In genomic region chrX:151370906-151371305, GRCh38 we compare ENCODE assay signal across 12 cellular contexts. TPM values are rescaled to one million over a fixed set of nuclear protein-coding genes. Genes with fewer than 3 reads are reported as not detected.
DNase-seq lines count a peak whose midpoint lies in the region; ATAC-seq, FAIRE-seq and TF ChIP-seq lines count a peak whose summit lies in the region.
"Had no signal": no experiment of that assay in that cellular context is flagged by ENCODE, and none has a peak within 500 bp of the region (broad histone marks: within the 10 kb centered on the region; RNA-seq: fewer than 3 reads in every experiment).

No MANE protein-coding gene starts in this region.

- no peak overlapping the region for H2BK5ac ChIP-seq in IMR-90 (ENCODE audit: low read depth, low read length, poor library complexity, severe bottlenecking)
- H2BK5ac ChIP-seq in H1 (ENCODE audit: low read depth, low read length) = no peak overlapping the region

- no peak overlapping the region for H3K14ac ChIP-seq in IMR-90 (replicated peaks; ENCODE audit: low read depth, low read length)
- no peak overlapping the region for H3K14ac ChIP-seq in H1 (ENCODE audit: insufficient read length)

- H3K4me2 ChIP-seq in IMR-90 (ENCODE audit: low read depth, low read length) = no peak overlapping the region; the same call in 1 of the 2 replicates
- peak overlapping the region in 1 of 2 experiments; percentile 42; a peak in 3 of 4 replicates for H3K4me2 ChIP-seq in H1 (ENCODE audit: insufficient read depth in 1 of 2, low read depth in 2 of 2, low read length in 2 of 2)

- H2AK5ac ChIP-seq in IMR-90 (ENCODE audit: low read depth, low read length) = no peak overlapping the region
- no peak overlapping the region for H2AK5ac ChIP-seq in H1 (ENCODE audit: low read depth, low read length)

- H3K4ac ChIP-seq in IMR-90 (ENCODE audit: low read depth, low read length) (no peak overlapping the region), H1 (replicated peaks; ENCODE audit: insufficient read length, low read depth, low read length) (no peak overlapping the region)

- TF ChIP-seq POLR2A in IMR-90 (IDR thresholded peaks at IDR 0.05; ENCODE audit: low read depth, low read length) (no peak), H1 (IDR thresholded peaks at IDR 0.05; ENCODE audit: control extremely low read depth in 1 of 2, low read depth in 2 of 2, low read length in 2 of 2) (no peak)

- POLR2A ChIA-PET in IMR-90 (lab: Charles Lee; ENCODE audit: unreplicated experiment) (no interaction called here), H1 (lab: Charles Lee; ENCODE audit: partially characterized antibody) (no interaction called here)

- no peaks in the 10 kb centered on the region for H3K23me2 ChIP-seq in H1 (ENCODE audit: low read depth, low read length)

- ATAC-seq in IMR-90 (ENCODE audit: low read depth) = no peak
- ATAC-seq in GM21515 (IDR thresholded peaks at IDR 0.05; ENCODE audit: unreplicated experiment) = no peak

- no peak overlapping the region for H2BK15ac ChIP-seq in IMR-90 (ENCODE audit: low read depth, low read length)
- no peak overlapping the region for H2BK15ac ChIP-seq in H1 (ENCODE audit: low read length)

- H3K79me1 ChIP-seq in IMR-90 (ENCODE audit: low read depth in 1 of 2, low read length in 2 of 2) (no peaks in the 10 kb centered on the region), H1 (ENCODE audit: low read depth, low read length) (no peaks in the 10 kb centered on the region)

- H3K36me3 ChIP-seq in left ventricle myocardium inferior (no peaks in the 10 kb centered on the region), right atrium auricular region (no peaks in the 10 kb centered on the region), IMR-90 (ENCODE audit: control insufficient read depth, insufficient read depth, low read length) (no peaks in the 10 kb centered on the region), H1 (ENCODE audit: control insufficient read depth in 2 of 4, insufficient read depth in 4 of 4, low read length in 3 of 4) (no peaks in the 10 kb centered on the region)

- DNase-seq in left ventricle myocardium inferior (no peak), right atrium auricular region (ENCODE audit: low spot score) (no peak), IMR-90 (no peak), H1 (ENCODE audit: low read depth in 1 of 2, low spot score in 2 of 2) (peak in 1 of 2 experiments; percentile 63), retinal pigment epithelial cell (ENCODE audit: low read depth) (peak; percentile 2), HK-2 (ENCODE audit: unreplicated experiment) (no peak)
- DNase-seq in activated CD8-positive, alpha-beta memory T cell treated with anti-CD3 and anti-CD28 coated beads for 24 hours = no peak
- DNase-seq: activated CD4-positive, alpha-beta T cell treated with anti-CD3 and anti-CD28 coated beads for 4 hours; DMS79 treated with DMSO at 0.1 percent for 48 hours; NCI-H2171 had no signal

- no CpG with 5 or more reads among the region's 21 CpGs for WGBS in IMR-90 (ENCODE audit: extremely low coverage in 2 of 2, insufficient read length in 1 of 2), 2 experiments
- WGBS in H1 (ENCODE audit: extremely low coverage in 1 of 2, insufficient coverage in 1 of 2, insufficient read length in 1 of 2, insufficient replicate concordance in 2 of 2, low coverage in 1 of 2, low lambda C conversion rate in 2 of 2, missing lambda C conversion rate in 1 of 2), 2 experiments = 33% methylated on average over 15 of the region's 21 CpGs; no CpG with 5 or more reads in 1 of the 2 experiments

- no peak overlapping the region for H2BK12ac ChIP-seq in H1 (ENCODE audit: low read depth, low read length)

- no peak overlapping the region for H2BK120ac ChIP-seq in IMR-90 (ENCODE audit: low read depth, low read length)
- no peak overlapping the region for H2BK120ac ChIP-seq in H1 (replicated peaks; ENCODE audit: low read depth, low read length)

- H3K27me3 ChIP-seq in left ventricle myocardium inferior (ENCODE audit: low read depth) = peaks cover 14% of the 10 kb centered on the region
- H3K27me3 ChIP-seq in right atrium auricular region = no peaks in the 10 kb centered on the region
- no peaks in the 10 kb centered on the region for H3K27me3 ChIP-seq in IMR-90 (ENCODE audit: control insufficient read depth, insufficient read depth, low read length)
- no peaks in the 10 kb centered on the region; a peak in 1 of 7 replicates for H3K27me3 ChIP-seq in H1 (replicated peaks in 1 of 4; ENCODE audit: control insufficient read depth in 3 of 4, extremely low read depth in 1 of 4, insufficient read depth in 3 of 4, low read length in 3 of 4)

- no peaks in the 10 kb centered on the region for H3K79me2 ChIP-seq in H1 (ENCODE audit: control insufficient read depth in 1 of 2, insufficient read depth in 2 of 2, low read length in 2 of 2)
- H3K79me2 ChIP-seq: parathyroid adenoma had no signal

- dilution Hi-C loops in IMR-90 (cut with HindIII; ENCODE audit: low sequenced_read_pairs, unreplicated experiment) = no loop called here

- no TSS peak for BruUV-seq in IMR-90 (replicated peaks; lab: Mats Ljungman, UMichigan)

- TF ChIP-seq CTCF in left ventricle myocardium inferior (IDR thresholded peaks at IDR 0.05; ENCODE audit: borderline replicate concordance) = peak; percentile 9
- no peak for TF ChIP-seq CTCF in right atrium auricular region (IDR thresholded peaks at IDR 0.05)
- no peak for TF ChIP-seq CTCF in IMR-90 (conservative IDR thresholded peaks at IDR 0.05; ENCODE audit: low read depth, low read length)
- peak in 2 of 3 experiments; percentile 6 to 13; a peak in 2 of 4 replicates for TF ChIP-seq CTCF in H1 (IDR thresholded peaks at IDR 0.05; ENCODE audit: control extremely low read depth in 1 of 3, insufficient read depth in 1 of 3, low read depth in 1 of 3, low read length in 3 of 3)
- no peak for TF ChIP-seq CTCF in retinal pigment epithelial cell (conservative IDR thresholded peaks at IDR 0.05; ENCODE audit: low read depth, low read length)

- H3K18ac ChIP-seq in IMR-90 (ENCODE audit: low read depth, low read length) = no peak overlapping the region
- no peak overlapping the region for H3K18ac ChIP-seq in H1 (ENCODE audit: extremely low read depth, low read length)

- H4K91ac ChIP-seq in IMR-90 (ENCODE audit: insufficient read depth, low read depth, low read length) (no peak overlapping the region), H1 (replicated peaks; ENCODE audit: insufficient read length, low read length) (no peak overlapping the region)

- intact Hi-C loops in left ventricle myocardium inferior (cut with micrococcal nuclease) = no loop called here
- intact Hi-C loops in IMR-90 (cut with micrococcal nuclease) = no loop called here

- TF ChIP-seq EP300 in H1 (IDR thresholded peaks at IDR 0.05; ENCODE audit: borderline replicate concordance in 1 of 2, low read depth in 2 of 2, low read length in 2 of 2) = no peak

- H4K20me1 ChIP-seq in IMR-90 (ENCODE audit: insufficient read depth, low read length) (no peaks in the 10 kb centered on the region), H1 (replicated peaks in 1 of 2; ENCODE audit: control insufficient read depth in 1 of 2, insufficient read depth in 2 of 2, low read length in 2 of 2) (no peaks in the 10 kb centered on the region)

- H3K4me3 ChIP-seq in left ventricle myocardium inferior (no peak overlapping the region), right atrium auricular region (no peak overlapping the region), IMR-90 (ENCODE audit: insufficient read depth, low read depth, low read length) (no peak overlapping the region), H1 (ENCODE audit: extremely low read depth in 1 of 4, insufficient read depth in 2 of 4, low read depth in 3 of 4, low read length in 4 of 4) (no peak overlapping the region), retinal pigment epithelial cell (ENCODE audit: low read length) (no peak overlapping the region)

- H4K5ac ChIP-seq in IMR-90 (ENCODE audit: low read depth, low read length) (no peak overlapping the region), H1 (ENCODE audit: insufficient read length, low read depth, low read length) (no peak overlapping the region)

- H2AK9ac ChIP-seq in IMR-90 (replicated peaks; ENCODE audit: low read depth, low read length, poor library complexity) = no peak overlapping the region

- no peaks in the 10 kb centered on the region for H3K9me3 ChIP-seq in left ventricle myocardium inferior (replicated peaks)
- H3K9me3 ChIP-seq in right atrium auricular region = no peaks in the 10 kb centered on the region
- H3K9me3 ChIP-seq in IMR-90 (ENCODE audit: control insufficient read depth, insufficient read depth, low read length) = no peaks in the 10 kb centered on the region
- no peaks in the 10 kb centered on the region for H3K9me3 ChIP-seq in H1 (ENCODE audit: insufficient read depth in 2 of 2, low read depth in 1 of 2, low read length in 1 of 2)

- TF ChIP-seq RAD21 in IMR-90 (IDR thresholded peaks at IDR 0.05; ENCODE audit: low read length) = no peak
- TF ChIP-seq RAD21 in H1 (IDR thresholded peaks at IDR 0.05 in 1 of 2, conservative IDR thresholded peaks at IDR 0.05 in 1 of 2; ENCODE audit: low read depth in 2 of 2, low read length in 2 of 2) = peak in 1 of 2 experiments; percentile 27; a peak in 1 of 4 replicates

- H3K23ac ChIP-seq in IMR-90 (ENCODE audit: low read depth, low read length) (no peak overlapping the region), H1 (ENCODE audit: insufficient read length) (no peak overlapping the region)

- CTCF ChIA-PET in IMR-90 (lab: Yijun Ruan, JAX) = no interaction called here
- CTCF ChIA-PET in H1 (lab: Charles Lee; ENCODE audit: partially characterized antibody) = no interaction called here

- H2AFZ ChIP-seq in IMR-90 (replicated peaks; ENCODE audit: low read length, poor library complexity) = peak overlapping the region; percentile 43
- H2AFZ ChIP-seq in H1 (ENCODE audit: low read length) = no peak overlapping the region; the same call in 1 of the 2 replicates
- H2AFZ ChIP-seq: parathyroid adenoma had no signal

- no peaks in the 10 kb centered on the region for H3K9me1 ChIP-seq in IMR-90 (ENCODE audit: insufficient read depth, low read length)

- H2BK20ac ChIP-seq in IMR-90 (ENCODE audit: low read depth, low read length) = no peak overlapping the region
- no peak overlapping the region for H2BK20ac ChIP-seq in H1 (ENCODE audit: low read length)

- in situ Hi-C loops in IMR-90 (cut with MboI; ENCODE audit: low sequenced_read_pairs) = no loop called here

- no peak overlapping the region for H3K9ac ChIP-seq in IMR-90 (ENCODE audit: low read depth, low read length)
- H3K9ac ChIP-seq in H1 (replicated peaks in 1 of 4; ENCODE audit: extremely low read depth in 1 of 4, low read depth in 3 of 4, low read length in 3 of 4) = no peak overlapping the region
- H3K9ac ChIP-seq: parathyroid adenoma had no signal

- no peaks in the 10 kb centered on the region for H3K4me1 ChIP-seq in left ventricle myocardium inferior
- no peaks in the 10 kb centered on the region for H3K4me1 ChIP-seq in right atrium auricular region
- H3K4me1 ChIP-seq in IMR-90 (ENCODE audit: control insufficient read depth, insufficient read depth, low read length) = no peaks in the 10 kb centered on the region
- no peaks in the 10 kb centered on the region for H3K4me1 ChIP-seq in H1 (replicated peaks in 1 of 4; ENCODE audit: control insufficient read depth in 3 of 4, insufficient read depth in 4 of 4, low read length in 3 of 4)
- H3K4me1 ChIP-seq: parathyroid adenoma had no signal

- FAIRE-seq in H1 (lab: Jason Lieb, UNC) = peak; percentile 50

- H3K56ac ChIP-seq in IMR-90 (ENCODE audit: extremely low read depth, insufficient read depth, low read length) (no peak overlapping the region), H1 (replicated peaks; ENCODE audit: insufficient read length, low read depth, low read length) (no peak overlapping the region)

- H3K27ac ChIP-seq in left ventricle myocardium inferior (replicated peaks) (no peak overlapping the region), right atrium auricular region (no peak overlapping the region), IMR-90 (ENCODE audit: insufficient read depth, low read length) (no peak overlapping the region), H1 (ENCODE audit: low read depth, low read length) (no peak overlapping the region)
- H3K27ac ChIP-seq: parathyroid adenoma had no signal

- H4K8ac ChIP-seq in IMR-90 (ENCODE audit: low read depth in 2 of 2, low read length in 2 of 2) (no peak overlapping the region), H1 (ENCODE audit: extremely low read depth, insufficient read depth, low read length) (no peak overlapping the region)

RNA-seq across cellular contexts. Expression of gene VMA21, which starts 26.1 kb away (rescaled TPM):
- total RNA-seq in left ventricle myocardium inferior = 26.0 TPM
- 10 to 100 TPM; 18.5 to 19.4 TPM for total RNA-seq in right atrium auricular region
- total RNA-seq in IMR-90 (2012; rRNA removed) = 28.5 and 49.4 TPM in 2 replicates
- polyA plus RNA-seq in IMR-90 (2012; rRNA removed) = 10.1 and 12.3 TPM in 2 replicates
- 4.2 and 4.7 TPM in 2 replicates for polyA plus RNA-seq in IMR-90 (2012; cell fraction: cytosol; rRNA removed)
- 1.5 and 7.1 TPM in 2 replicates for polyA plus RNA-seq in IMR-90 (2012; cell fraction: nucleus; rRNA removed; ENCODE audit: low replicate concordance)
- 62.1 and 65.4 TPM in 2 replicates for total RNA-seq in H1 (2021; fragmentation: NEBNext Ultra II Directional; extraction: Animal tissue kit (Norgen Biotek cat#: 25700))
- polyA plus RNA-seq in H1 (2011; rRNA removed) = 16.4 and 25.8 TPM in 2 replicates
- polyA plus RNA-seq in H1 (2011; cell fraction: cytosol; rRNA removed) = 24.3 TPM
- polyA plus RNA-seq in H1 (2011; cell fraction: nucleus; rRNA removed) = 7.0 TPM
- polyA plus RNA-seq in H1 (2012, experiment 1 of 2) = 13.3 to 25.0 TPM (median 14.8 TPM) in 4 replicates
- 6.5 TPM for polyA plus RNA-seq in H1 (2012, experiment 2 of 2)
- 31.3 TPM for polyA plus RNA-seq in H1 (2013, experiment 1 of 2)
- 36.9 TPM for polyA plus RNA-seq in H1 (2013, experiment 2 of 2)
- polyA minus RNA-seq in H1 (2011; rRNA and poly(A)+ RNA removed) = 31.9 and 55.1 TPM in 2 replicates
- 40.7 TPM for polyA minus RNA-seq in H1 (2011; cell fraction: cytosol; rRNA and poly(A)+ RNA removed)
- polyA minus RNA-seq in H1 (2011; cell fraction: nucleus; rRNA and poly(A)+ RNA removed) = 13.3 TPM

Comparison
In these comparisons a context has a peak if more than half of its experiments do, and no peak if none do; other contexts are left out.
1. CTCF ChIP-seq: peak in left ventricle myocardium inferior (single experiment) and H1 (2 of 3); none in right atrium auricular region (0 of 2), IMR-90 (single experiment) and retinal pigment epithelial cell (single experiment).